Comparison of ENCODE assay signal across 32 cellular contexts in the genomic region with DNA sequence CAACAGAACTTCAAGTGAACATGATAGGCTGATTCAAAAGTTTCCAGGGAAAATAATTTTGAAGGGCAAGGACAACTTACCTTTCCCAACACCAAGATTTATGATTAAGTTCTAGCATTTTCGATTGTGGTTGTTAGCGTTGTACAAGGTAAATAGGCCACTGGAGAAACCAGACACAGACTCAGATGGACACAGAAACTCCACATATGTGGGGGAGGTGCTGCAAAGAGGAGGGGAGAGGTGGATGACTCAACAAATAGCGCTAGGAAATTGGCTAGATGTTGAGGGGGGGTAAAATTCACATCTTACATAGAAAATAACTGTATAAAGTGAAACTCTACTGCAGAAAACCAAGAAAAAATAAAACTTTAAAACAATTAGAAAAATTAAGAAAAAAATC.
"Had no signal": no experiment of that assay in that cellular context is flagged by ENCODE, and none has a peak within 500 bp of the region (broad histone marks: within the 10 kb centered on the region; RNA-seq: fewer than 3 reads in every experiment).

No MANE protein-coding gene starts in this region.

- H3K9me3 Mint-ChIP-seq: dendritic cell treated with granulocyte-macrophage colony-stimulating factor and Interleukin-4, amounts not matched to agents 40 ng/mL and 50 ng/mL, for 4 days had no signal

- H3K4me1 Mint-ChIP-seq: immature natural killer cell; naive thymus-derived CD8-positive, alpha-beta T cell; stimulated activated effector memory CD8-positive, alpha-beta T cell treated with anti-CD3 and anti-CD28 coated beads, Interleukin-12 subunit alpha, Interleukin-12 subunit beta, amount 100 ng/mL, for 72 hours had no signal

- H3K4me1 ChIP-seq: colonic mucosa, gastroesophageal sphincter, heart left ventricle, lower lobe of right lung, psoas muscle, sigmoid colon, stomach, testis, tibial nerve, upper lobe of left lung, uterus had no signal

- H3K36me3 Mint-ChIP-seq: naive thymus-derived CD8-positive, alpha-beta T cell; stimulated activated effector memory CD8-positive, alpha-beta T cell treated with anti-CD3 and anti-CD28 coated beads, Interleukin-12 subunit alpha, Interleukin-12 subunit beta, amount 100 ng/mL, for 72 hours had no signal

- DNase-seq: colonic mucosa; effector CD8-positive, alpha-beta T cell; endodermal cell; foreskin fibroblast; heart left ventricle; hippocampal formation; immature natural killer cell; islet precursor cell; kidney glomerular epithelial cell; left colon; left ventricle myocardium superior; lower lobe of right lung; naive thymus-derived CD8-positive, alpha-beta T cell; occipital lobe; ovary; posterior cingulate gyrus; psoas muscle; right cardiac atrium; sigmoid colon; stimulated activated CD4-positive, alpha-beta T cell treated with anti-CD3 and anti-CD28 coated beads, Interleukin-2, amount 100 ng/mL, for 24 hours; stimulated activated CD4-positive, alpha-beta T cell treated with anti-CD3 and anti-CD28 coated beads, Interleukin-4, amount 100 ng/mL, for 24 hours; stimulated activated naive CD4-positive, alpha-beta T cell treated with Interleukin-2 at 50 U/mL for 16 hours; stomach; testis; upper lobe of left lung; uterus had no signal

- H3K4me3 Mint-ChIP-seq: dendritic cell treated with granulocyte-macrophage colony-stimulating factor and Interleukin-4, amounts not matched to agents 40 ng/mL and 50 ng/mL, for 4 days; endodermal cell; immature natural killer cell; naive thymus-derived CD8-positive, alpha-beta T cell; stimulated activated effector memory CD8-positive, alpha-beta T cell treated with anti-CD3 and anti-CD28 coated beads, Interleukin-12 subunit alpha, Interleukin-12 subunit beta, amount 100 ng/mL, for 72 hours had no signal

- H3K27ac Mint-ChIP-seq: dendritic cell treated with granulocyte-macrophage colony-stimulating factor and Interleukin-4, amounts not matched to agents 40 ng/mL and 50 ng/mL, for 4 days; endodermal cell; naive thymus-derived CD8-positive, alpha-beta T cell; stimulated activated effector memory CD8-positive, alpha-beta T cell treated with anti-CD3 and anti-CD28 coated beads, Interleukin-12 subunit alpha, Interleukin-12 subunit beta, amount 100 ng/mL, for 72 hours had no signal

- ATAC-seq: esophagus mucosa; gastroesophageal sphincter; heart left ventricle; left colon; left ventricle myocardium superior; lower lobe of right lung; naive thymus-derived CD8-positive, alpha-beta T cell; psoas muscle; right cardiac atrium; stimulated activated effector memory CD8-positive, alpha-beta T cell treated with anti-CD3 and anti-CD28 coated beads, Interleukin-12 subunit alpha, Interleukin-12 subunit beta, amount 100 ng/mL, for 72 hours had no signal

- H3K9me3 ChIP-seq: colonic mucosa, lower lobe of right lung, ovary, psoas muscle, sigmoid colon, testis, upper lobe of left lung, uterus had no signal

- H3K36me3 ChIP-seq: colonic mucosa, gastroesophageal sphincter, heart left ventricle, lower lobe of right lung, ovary, sigmoid colon, stomach, tibial nerve, upper lobe of left lung, uterus had no signal

- H3K4me3 ChIP-seq: colonic mucosa, gastroesophageal sphincter, heart left ventricle, lower lobe of right lung, ovary, psoas muscle, sigmoid colon, stomach, testis, tibial nerve, upper lobe of left lung, uterus had no signal

- H3K27ac ChIP-seq: colonic mucosa, epithelial cell of prostate, gastroesophageal sphincter, heart left ventricle, lower lobe of right lung, ovary, psoas muscle, sigmoid colon, stomach, testis, tibial nerve, upper lobe of left lung, uterus had no signal

- H3K27me3 ChIP-seq: ovary, testis, upper lobe of left lung, uterus had no signal
